Comparison of ENCODE assay signal across 10 cellular contexts in genomic region chr18:34595673-34596072, GRCh38.
DNase-seq lines count a peak whose midpoint lies in the region; ATAC-seq, FAIRE-seq and TF ChIP-seq lines count a peak whose summit lies in the region.
"Had no signal": no experiment of that assay in that cellular context is flagged by ENCODE, and none has a peak within 500 bp of the region (broad histone marks: within the 10 kb centered on the region; RNA-seq: fewer than 3 reads in every experiment).

No MANE protein-coding gene starts in this region.

- no peaks in the 10 kb centered on the region for H4K20me1 ChIP-seq in IMR-90 (ENCODE audit: insufficient read depth, low read length)

- CTCF ChIA-PET in IMR-90 (lab: Yijun Ruan, JAX), result interaction anchor here (0.6 to 1.0 kb wide), 3 partner anchors 66 to 309 kb away, joined by 3 read pairs; no protein-coding TSS in a partner anchor

- no peak overlapping the region for H2BK15ac ChIP-seq in IMR-90 (ENCODE audit: low read depth, low read length)

- no peak overlapping the region for H3K9ac ChIP-seq in IMR-90 (ENCODE audit: low read depth, low read length)

- POLR2A ChIA-PET in IMR-90 (lab: Charles Lee; ENCODE audit: unreplicated experiment), result no interaction called here

- dilution Hi-C loops in IMR-90 (cut with HindIII; ENCODE audit: low sequenced_read_pairs, unreplicated experiment), result no loop called here

- no peak overlapping the region for H3K4me2 ChIP-seq in IMR-90 (ENCODE audit: low read depth, low read length)

- H2BK120ac ChIP-seq in IMR-90 (ENCODE audit: low read depth, low read length), result no peak overlapping the region

- no peak overlapping the region for H3K4me3 ChIP-seq in IMR-90 (ENCODE audit: insufficient read depth, low read depth, low read length)

- H3K79me1 ChIP-seq in IMR-90 (ENCODE audit: low read depth in 1 of 2, low read length in 2 of 2), result no peaks in the 10 kb centered on the region

- no peak overlapping the region for H3K56ac ChIP-seq in IMR-90 (ENCODE audit: extremely low read depth, insufficient read depth, low read length)

- H2BK20ac ChIP-seq in IMR-90 (ENCODE audit: low read depth, low read length), result 0 out of 2 replicates have a peak overlapping the region, but pooled peaks have one; percentile 42

- peak; percentile 83 for FAIRE-seq in A204.1 (lab: Jason Lieb, UNC)

- no peaks in the 10 kb centered on the region for H3K9me3 ChIP-seq in IMR-90 (ENCODE audit: control insufficient read depth, insufficient read depth, low read length)
- H3K9me3 ChIP-seq: neutrophil had no signal

- no peak overlapping the region for H3K27ac ChIP-seq in IMR-90 (ENCODE audit: insufficient read depth, low read length)
- H3K27ac ChIP-seq: neutrophil had no signal

- no peak overlapping the region for H2AK9ac ChIP-seq in IMR-90 (replicated peaks; ENCODE audit: low read depth, low read length, poor library complexity)

- no peak for TF ChIP-seq POLR2A in IMR-90 (IDR thresholded peaks at IDR 0.05; ENCODE audit: low read depth, low read length)

- H2BK5ac ChIP-seq in IMR-90 (ENCODE audit: low read depth, low read length, poor library complexity, severe bottlenecking), result no peak overlapping the region

- no peak overlapping the region for H3K4ac ChIP-seq in IMR-90 (ENCODE audit: low read depth, low read length)

- H3K27me3 ChIP-seq in IMR-90 (ENCODE audit: control insufficient read depth, insufficient read depth, low read length), result no peaks in the 10 kb centered on the region; the same call in 1 of the 2 replicates

- no peak overlapping the region for H4K5ac ChIP-seq in IMR-90 (ENCODE audit: low read depth, low read length)

- no peak overlapping the region for H3K23ac ChIP-seq in IMR-90 (ENCODE audit: low read depth, low read length)

- peaks cover 4% of the 10 kb centered on the region for H3K4me1 ChIP-seq in IMR-90 (ENCODE audit: control insufficient read depth, insufficient read depth, low read length)

- no peak overlapping the region for H4K8ac ChIP-seq in IMR-90 (ENCODE audit: low read depth in 2 of 2, low read length in 2 of 2)

- no CpG with 5 or more reads among the region's 2 CpGs for WGBS in IMR-90 (ENCODE audit: extremely low coverage in 2 of 2, insufficient read length in 1 of 2), 2 experiments

- no peak overlapping the region for H2AFZ ChIP-seq in IMR-90 (replicated peaks; ENCODE audit: low read length, poor library complexity)

- no peak overlapping the region for H4K91ac ChIP-seq in IMR-90 (ENCODE audit: insufficient read depth, low read depth, low read length)

- no peak overlapping the region for H3K18ac ChIP-seq in IMR-90 (ENCODE audit: low read depth, low read length)

- ATAC-seq in IMR-90 (ENCODE audit: low read depth) (no peak), SK-N-SH treated with all-trans-retinoic acid at 6 μM for 48 hours (peak; percentile 79), HG02938 (IDR thresholded peaks at IDR 0.05; ENCODE audit: unreplicated experiment) (no peak)

- H3K9me1 ChIP-seq in IMR-90 (ENCODE audit: insufficient read depth, low read length), result no peaks in the 10 kb centered on the region

- H3K36me3 ChIP-seq in IMR-90 (ENCODE audit: control insufficient read depth, insufficient read depth, low read length), result no peaks in the 10 kb centered on the region
- H3K36me3 ChIP-seq: neutrophil had no signal

- in situ Hi-C loops in IMR-90 (cut with MboI; ENCODE audit: low sequenced_read_pairs), result no loop called here

- BruUV-seq in IMR-90 (replicated peaks; lab: Mats Ljungman, UMichigan), result no TSS peak

- peak; percentile 56 for TF ChIP-seq RAD21 in IMR-90 (IDR thresholded peaks at IDR 0.05; ENCODE audit: low read length)

- no peak overlapping the region for H3K14ac ChIP-seq in IMR-90 (replicated peaks; ENCODE audit: low read depth, low read length)

- H2AK5ac ChIP-seq in IMR-90 (ENCODE audit: low read depth, low read length), result no peak overlapping the region

- intact Hi-C loops in IMR-90 (cut with micrococcal nuclease), result loop anchor here (1.0 to 10.0 kb wide), 4 partner anchors 57 to 379 kb away; no protein-coding TSS in a partner anchor

- DNase-seq in IMR-90 (peak; percentile 41), iPS DF 19.7 (ENCODE audit: low read depth, low spot score) (peak; percentile 30), AG08396 (ENCODE audit: low spot score) (no peak), activated gamma-delta T cell (lab: John Stamatoyannopoulos, UW) (no peak), cerebellar nuclear complex (lab: John Stamatoyannopoulos, UW) (no peak)
- DNase-seq: H7 had no signal

- peak; percentile 54 for TF ChIP-seq CTCF in IMR-90 (conservative IDR thresholded peaks at IDR 0.05; ENCODE audit: low read depth, low read length)

TF ChIP-seq in IMR-90, 13 proteins besides CTCF, POLR2A, EP300 and RAD21:
- TF ChIP-seq ELK1 (IDR thresholded peaks at IDR 0.05; ENCODE audit: borderline replicate concordance, low read depth, low read length), result no peak
- TF ChIP-seq SMC3 (IDR thresholded peaks at IDR 0.05; ENCODE audit: low read depth, low read length), result peak; percentile 39; the same call in 1 of the 2 replicates
- TF ChIP-seq USF2 (IDR thresholded peaks at IDR 0.05; ENCODE audit: low read depth, low read length), result no peak

TF ChIP-seq in SK-N-SH treated with all-trans-retinoic acid at 6 μM for 48 hours, 23 proteins besides CTCF, POLR2A, EP300 and RAD21:
- TF ChIP-seq PATZ1 (CRISPR knock-in tag; IDR thresholded peaks at IDR 0.05; ENCODE audit: borderline replicate concordance), result no peak
- TF ChIP-seq PPARA (CRISPR knock-in tag; IDR thresholded peaks at IDR 0.05; ENCODE audit: borderline replicate concordance), result no peak
- no peak for TF ChIP-seq ZNF8 (CRISPR knock-in tag; IDR thresholded peaks at IDR 0.05)
- TF ChIP-seq ZFP30 (CRISPR knock-in tag; IDR thresholded peaks at IDR 0.05), result no peak
- no peak for TF ChIP-seq CREB5 (CRISPR knock-in tag; IDR thresholded peaks at IDR 0.05; ENCODE audit: low read depth)
- TF ChIP-seq TOX (CRISPR knock-in tag; IDR thresholded peaks at IDR 0.05; ENCODE audit: borderline replicate concordance), result no peak
- TF ChIP-seq ARNTL (CRISPR knock-in tag; IDR thresholded peaks at IDR 0.05; ENCODE audit: borderline replicate concordance, low read depth), result no peak
- no peak for TF ChIP-seq SNAI2 (CRISPR knock-in tag; IDR thresholded peaks at IDR 0.05)
- no peak for TF ChIP-seq POU6F1 (CRISPR knock-in tag; IDR thresholded peaks at IDR 0.05; ENCODE audit: borderline replicate concordance, low read depth)
- TF ChIP-seq ESRRG (CRISPR knock-in tag; IDR thresholded peaks at IDR 0.05), result no peak
- no peak for TF ChIP-seq ISL1 (CRISPR knock-in tag; IDR thresholded peaks at IDR 0.05)
- TF ChIP-seq OSR1 (CRISPR knock-in tag; IDR thresholded peaks at IDR 0.05), result no peak
- TF ChIP-seq RARB (CRISPR knock-in tag; IDR thresholded peaks at IDR 0.05), result no peak
- TF ChIP-seq ZNF565 (CRISPR knock-in tag; conservative IDR thresholded peaks at IDR 0.05; ENCODE audit: low read depth), result no peak
- TF ChIP-seq CSRNP3 (CRISPR knock-in tag; IDR thresholded peaks at IDR 0.05), result no peak

Comparison
In these comparisons a context has a peak if more than half of its experiments do, and no peak if none do; other contexts are left out.
1. DNase-seq: peak in IMR-90 (single experiment) and iPS DF 19.7 (single experiment); none in AG08396 (single experiment), activated gamma-delta T cell (single experiment) and cerebellar nuclear complex (0 of 2).